36 cellular contexts compared by ENCODE assay signal in genomic region chr7:101195884-101196283, GRCh38. TPM values are rescaled to one million over a fixed set of nuclear protein-coding genes. Genes with fewer than 3 reads are reported as not detected.
"Had no signal": no experiment of that assay in that cellular context is flagged by ENCODE, and none has a peak within 500 bp of the region (broad histone marks: within the 10 kb centered on the region; RNA-seq: fewer than 3 reads in every experiment).

No MANE protein-coding gene starts in this region.

- H3K36me3 ChIP-seq: colonic mucosa, gastrocnemius medialis, left lung, neutrophil, stomach, thyroid gland had no signal

- H3K4me3 ChIP-seq: colonic mucosa, gastrocnemius medialis, left lung, smooth muscle cell, stomach, thyroid gland had no signal

- H3K4me1 ChIP-seq: colonic mucosa, gastrocnemius medialis, left lung, parathyroid adenoma, thyroid gland had no signal

- H3K79me2 ChIP-seq: parathyroid adenoma had no signal

- H3K27ac ChIP-seq: colonic mucosa, epithelial cell of prostate, gastrocnemius medialis, left lung, neutrophil, parathyroid adenoma, stomach, thyroid gland had no signal

- DNase-seq: colonic mucosa; effector CD8-positive, alpha-beta T cell; endodermal cell; foreskin fibroblast; gastrocnemius medialis; head of caudate nucleus; left cardiac atrium; left lung; mesenchymal stem cell; midbrain; naive thymus-derived CD8-positive, alpha-beta T cell; nephron progenitor cell; stimulated activated CD4-positive, alpha-beta T cell treated with anti-CD3 and anti-CD28 coated beads, Interleukin-12 subunit alpha, Interleukin-12 subunit beta, amount 100 ng/mL, for 4 hours; stimulated activated CD4-positive, alpha-beta T cell treated with anti-CD3 and anti-CD28 coated beads, Interleukin-2, amount 100 ng/mL, for 24 hours; stimulated activated CD4-positive, alpha-beta T cell treated with anti-CD3 and anti-CD28 coated beads, Interleukin-4, amount 100 ng/mL, for 24 hours; stimulated activated naive CD4-positive, alpha-beta T cell treated with Interleukin-2 at 50 U/mL for 16 hours; stomach; thyroid gland; trophoblast cell had no signal

- H2AFZ ChIP-seq: parathyroid adenoma had no signal

- H3K4me2 ChIP-seq: smooth muscle cell had no signal

- H3K27me3 ChIP-seq: colonic mucosa, thyroid gland had no signal

- H3K9me3 ChIP-seq: colonic mucosa, gastrocnemius medialis, left lung, neutrophil, stomach, thyroid gland had no signal

RNA-seq across cellular contexts. Expression of gene MOGAT3, which starts 5.0 kb away (rescaled TPM):
- total RNA-seq: chondrocyte; esophagus mucosa; gastrocnemius medialis; glomerular endothelial cell; kidney epithelial cell; left cardiac atrium; left lung; lower leg skin; lung microvascular endothelial cell; myocyte; naive thymus-derived CD8-positive, alpha-beta T cell; omental fat pad; progenitor cell of endocrine pancreas; sciatic nerve; smooth muscle cell; subcutaneous adipose tissue; temporal lobe; thyroid gland; ureter had no signal

RNA-seq across cellular contexts. Expression of gene NAT16, which starts 15.8 kb away (rescaled TPM):
- total RNA-seq: chondrocyte; colonic mucosa; esophagus mucosa; gastrocnemius medialis; glomerular endothelial cell; kidney epithelial cell; left cardiac atrium; left lung; lower leg skin; lung microvascular endothelial cell; myocyte; naive thymus-derived CD8-positive, alpha-beta T cell; progenitor cell of endocrine pancreas; sciatic nerve; smooth muscle cell; stomach; subcutaneous adipose tissue; ureter had no signal

RNA-seq across cellular contexts. Expression of gene VGF, which starts 30.5 kb away (rescaled TPM):
- total RNA-seq: esophagus mucosa; gastrocnemius medialis; glomerular endothelial cell; left cardiac atrium; left lung; lung microvascular endothelial cell; myocyte; naive thymus-derived CD8-positive, alpha-beta T cell; sciatic nerve; subcutaneous adipose tissue; ureter had no signal
